Comparison of ENCODE assay signal across 7 cellular contexts in genomic region chr3:38521391-38521987, GRCh38. TPM values are rescaled to one million over a fixed set of nuclear protein-coding genes. Genes with fewer than 3 reads are reported as not detected.
DNase-seq lines count a peak whose midpoint lies in the region; ATAC-seq, FAIRE-seq and TF ChIP-seq lines count a peak whose summit lies in the region.

No MANE protein-coding gene starts in this region.

- DNase-seq in GM18507 (ENCODE audit: extremely low spot score, insufficient read length, low read depth) (peak; percentile 7), RPMI7951 (ENCODE audit: low read depth) (peak; percentile 62), foreskin keratinocyte (peak in 1 of 2 donors; percentile 49), omental fat pad (ENCODE audit: low spot score) (peak; percentile 64), upper lobe of right lung (no peak)

- H3K9me3 Mint-ChIP-seq in activated T-helper 17 cell treated with anti-CD3 and anti-CD28 coated beads, Interleukin-2, amount 50 U/mL, for 72 hours, result no peaks in the 10 kb centered on the region

- peak; percentile 40 for ATAC-seq in activated T-helper 17 cell treated with anti-CD3 and anti-CD28 coated beads, Interleukin-2, amount 50 U/mL, for 72 hours (replicated peaks)
- ATAC-seq in foreskin keratinocyte (peak; percentile 37), omental fat pad (ENCODE audit: low FRiP score) (peak; percentile 66), upper lobe of right lung (peak; percentile 83)

- intact Hi-C loops in upper lobe of right lung (cut with DNase I), result no loop called here

- no peak overlapping the region for H3K27ac ChIP-seq in foreskin keratinocyte
- H3K27ac ChIP-seq in upper lobe of right lung, result no peak overlapping the region

- H3K27me3 ChIP-seq in foreskin keratinocyte (no peaks in the 10 kb centered on the region), upper lobe of right lung (no peaks in the 10 kb centered on the region)

- H3K4me1 Mint-ChIP-seq in activated T-helper 17 cell treated with anti-CD3 and anti-CD28 coated beads, Interleukin-2, amount 50 U/mL, for 72 hours, result peaks cover 14% of the 10 kb centered on the region

- peaks cover 3% of the 10 kb centered on the region for H3K4me1 ChIP-seq in foreskin keratinocyte
- no peaks in the 10 kb centered on the region for H3K4me1 ChIP-seq in upper lobe of right lung

- H3K4me3 Mint-ChIP-seq in activated T-helper 17 cell treated with anti-CD3 and anti-CD28 coated beads, Interleukin-2, amount 50 U/mL, for 72 hours, result no peak overlapping the region

- FAIRE-seq in GM18507 (lab: Jason Lieb, UNC), result peak; percentile 90

- H3K36me3 ChIP-seq in upper lobe of right lung, result peaks cover 39% of the 10 kb centered on the region

- H3K27me3 Mint-ChIP-seq in activated T-helper 17 cell treated with anti-CD3 and anti-CD28 coated beads, Interleukin-2, amount 50 U/mL, for 72 hours, result no peaks in the 10 kb centered on the region

- peak; percentile 89 for TF ChIP-seq CTCF in LNCAP (IDR thresholded peaks at IDR 0.05)
- TF ChIP-seq CTCF in foreskin keratinocyte (conservative IDR thresholded peaks at IDR 0.05), result peak; percentile 83
- peak in 2 of 3 donors; percentile 58 to 72 for TF ChIP-seq CTCF in omental fat pad (IDR thresholded peaks at IDR 0.05)
- peak; percentile 91 for TF ChIP-seq CTCF in upper lobe of right lung (IDR thresholded peaks at IDR 0.05)

- H3K9me3 ChIP-seq in upper lobe of right lung, result no peaks in the 10 kb centered on the region

- no peak overlapping the region for H3K27ac Mint-ChIP-seq in activated T-helper 17 cell treated with anti-CD3 and anti-CD28 coated beads, Interleukin-2, amount 50 U/mL, for 72 hours

- no peak overlapping the region for H3K4me3 ChIP-seq in upper lobe of right lung

- peaks cover 57% of the 10 kb centered on the region for H3K36me3 Mint-ChIP-seq in activated T-helper 17 cell treated with anti-CD3 and anti-CD28 coated beads, Interleukin-2, amount 50 U/mL, for 72 hours (ENCODE audit: low read depth)

RNA-seq across cellular contexts. Expression of gene EXOG, which starts 25.3 kb away (rescaled TPM):
- 6.8 and 8.1 TPM in 2 replicates for total RNA-seq in RPMI7951 (2014; rRNA removed; shearing (Covaris generic))
- 10 to 100 TPM; 15.9 to 23.8 TPM for total RNA-seq in activated T-helper 17 cell treated with anti-CD3 and anti-CD28 coated beads, Interleukin-2, amount 50 U/mL, for 72 hours
- total RNA-seq in foreskin keratinocyte (9.2 and 9.3 TPM in 2 replicates), omental fat pad (10 to 100 TPM in 1 of 4 donors, 1 to 10 TPM in 3; 5.8 to 12.9 (median 9.0) TPM), upper lobe of right lung (10.7 TPM)
- polyA plus RNA-seq in foreskin keratinocyte, result 5.5 and 5.8 TPM in 2 replicates
